7 cellular contexts compared by ENCODE assay signal in the genomic region with DNA sequence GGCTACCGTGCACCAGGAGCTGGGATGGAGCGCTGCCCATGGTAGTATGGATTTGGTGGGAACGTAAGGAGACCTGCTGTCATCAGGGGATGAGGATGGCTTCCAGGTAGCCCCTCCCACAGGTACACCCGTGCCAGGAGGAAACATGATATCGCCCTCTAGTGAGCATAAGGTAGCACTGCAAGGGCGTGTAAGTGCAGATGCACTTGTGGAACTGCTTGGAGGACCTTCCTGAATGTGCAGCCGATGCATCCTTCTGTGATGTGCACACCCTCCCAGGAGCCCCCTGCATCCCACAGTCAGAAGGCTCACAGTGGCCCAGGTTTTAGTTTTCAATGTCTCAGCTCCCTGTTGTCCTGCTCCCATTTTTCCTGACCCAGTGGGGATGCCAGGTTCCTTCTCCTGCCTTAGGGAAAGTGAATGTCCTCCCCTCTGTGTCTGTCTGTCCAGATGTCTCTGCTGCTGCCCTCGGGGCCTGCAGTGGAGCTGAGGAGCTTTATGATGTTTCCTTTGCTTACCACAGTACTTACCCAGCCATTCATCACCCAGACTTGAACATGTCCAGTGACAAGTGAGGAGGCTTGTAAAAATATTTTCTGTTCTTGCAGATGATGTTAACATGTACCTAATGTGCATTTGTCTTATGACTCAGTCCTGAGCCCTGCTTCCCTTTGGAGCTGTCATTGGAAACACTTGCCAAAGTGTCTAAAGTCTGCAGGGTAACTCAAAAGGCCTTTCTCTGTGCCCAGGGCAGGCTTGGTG. TPM values are rescaled to one million over a fixed set of nuclear protein-coding genes. Genes with fewer than 3 reads are reported as not detected.
DNase-seq lines count a peak whose midpoint lies in the region; ATAC-seq and TF ChIP-seq lines count a peak whose summit lies in the region.

No MANE protein-coding gene starts in this region.

- H3K27ac ChIP-seq in GM23338 (ENCODE audit: low read depth) (no peak overlapping the region), left lung (peak overlapping the region in 1 of 2 donors; percentile 84)

- TF ChIP-seq CTCF in GM12865 (IDR thresholded peaks at IDR 0.05; ENCODE audit: insufficient read depth, low read depth, low read length, missing control alignments), result peak; percentile 96
- peak; percentile 85 to 99 for TF ChIP-seq CTCF in GM23338 (conservative IDR thresholded peaks at IDR 0.05; ENCODE audit: low read depth in 2 of 2)
- peak; percentile 89 for TF ChIP-seq CTCF in MCF 10A (IDR thresholded peaks at IDR 0.05; ENCODE audit: unreplicated experiment)
- peak; percentile 60 to 73 for TF ChIP-seq CTCF in left lung (IDR thresholded peaks at IDR 0.05)

- H2AFZ ChIP-seq in GM23338, result no peak overlapping the region

- no peaks in the 10 kb centered on the region for H3K9me2 ChIP-seq in GM23338 (ENCODE audit: insufficient read depth)

- no peaks in the 10 kb centered on the region for H3K79me2 ChIP-seq in GM23338 (replicated peaks; ENCODE audit: insufficient read depth)

- POLR2A ChIA-PET in MCF 10A (lab: Yijun Ruan, JAX), result interaction anchor here (0.7 to 5.7 kb wide), 25 partner anchors 12 to 258 kb away, joined by 3 to 95 read pairs (median 8); no protein-coding TSS in a partner anchor

- H3K27me3 Mint-ChIP-seq in GM23338 (ENCODE audit: insufficient read depth, low read depth, poor library complexity) (peaks cover 4% of the 10 kb centered on the region), MCF 10A (ENCODE audit: insufficient read depth, unreplicated experiment) (no peaks in the 10 kb centered on the region)

- H3K9me3 ChIP-seq in MG63 (no peaks in the 10 kb centered on the region), left lung (no peaks in the 10 kb centered on the region)

- intact Hi-C loops in MCF 10A (cut with micrococcal nuclease) (loop anchor here (1.0 to 5.0 kb wide), 3 partner anchors 74 to 160 kb away; no protein-coding TSS in a partner anchor), left lung (cut with DNase I) (no loop called here)

- BruUV-seq in MCF 10A (replicated peaks; lab: Mats Ljungman, UMichigan), result TSS peak; percentile 34

- H3K4me3 Mint-ChIP-seq in GM23338 (no peak overlapping the region), MCF 10A (ENCODE audit: unreplicated experiment) (peak overlapping the region; percentile 57)

- CTCF ChIA-PET in MCF 10A (lab: Yijun Ruan, JAX), result interaction anchor here (0.5 to 10.4 kb wide), 55 partner anchors 9 to 944 kb away, joined by 3 to 115 read pairs (median 4); no protein-coding TSS in a partner anchor

- H3K27me3 ChIP-seq in GM23338 (ENCODE audit: insufficient read depth) (no peaks in the 10 kb centered on the region), MG63 (no peaks in the 10 kb centered on the region), left lung (no peaks in the 10 kb centered on the region)

- no peak overlapping the region for H3K4me2 ChIP-seq in GM23338

- DNase-seq in GM12865 (ENCODE audit: low read depth) (peak; percentile 73), GM23338 (ENCODE audit: low spot score) (peak; percentile 93), MG63 (peak; percentile 17), SK-MEL-5 (ENCODE audit: low read depth, low spot score) (peak; percentile 76), MCF 10A (ENCODE audit: unreplicated experiment) (peak; percentile 82), left lung (no peak)
- peak; percentile 8 to 27 for DNase-seq in stimulated activated CD8-positive, alpha-beta memory T cell treated with anti-CD3 and anti-CD28 coated beads, Interleukin-15, amount 100 ng/mL, for 48 hours (ENCODE audit: low read depth in 2 of 2)

- H3K4me3 ChIP-seq in GM12865 (ENCODE audit: low read depth, low read length) (no peak overlapping the region), GM23338 (no peak overlapping the region), MG63 (no peak overlapping the region), left lung (no peak overlapping the region)

- H3K4me1 Mint-ChIP-seq in GM23338 (no peaks in the 10 kb centered on the region; the same call in 2 of the 3 replicates), MCF 10A (ENCODE audit: insufficient read depth, unreplicated experiment) (peaks cover 50% of the 10 kb centered on the region)

- H3F3A ChIP-seq in GM23338 (replicated peaks; ENCODE audit: low read depth), result no peaks in the 10 kb centered on the region

- in situ Hi-C loops in SK-MEL-5 (cut with HindIII; ENCODE audit: low pct_unique_long_range_greater_than_20kb, low sequenced_read_pairs), result no loop called here

- H4K20me1 ChIP-seq in GM23338 (replicated peaks; ENCODE audit: insufficient read depth), result peaks cover 12% of the 10 kb centered on the region; the same call in 1 of the 2 replicates

- peak; percentile 97 for ATAC-seq in GM23338
- peak; percentile 72 for ATAC-seq in left lung

- H3K27ac Mint-ChIP-seq in GM23338 (no peak overlapping the region), MCF 10A (ENCODE audit: low read depth, unreplicated experiment) (peak overlapping the region; percentile 64)

- H3K9me3 Mint-ChIP-seq in GM23338 (no peaks in the 10 kb centered on the region), MCF 10A (ENCODE audit: unreplicated experiment) (no peaks in the 10 kb centered on the region)

- H3K4me1 ChIP-seq in GM23338 (ENCODE audit: insufficient read depth) (no peaks in the 10 kb centered on the region), left lung (peaks cover 0 to 6% of the 10 kb centered on the region in 2 donors)

- H3K36me3 ChIP-seq in GM23338 (ENCODE audit: insufficient read depth), result peaks cover 7% of the 10 kb centered on the region; the same call in 1 of the 2 replicates
- peaks cover 58% of the 10 kb centered on the region for H3K36me3 ChIP-seq in MG63
- peaks cover 0 to 39% of the 10 kb centered on the region in 2 donors for H3K36me3 ChIP-seq in left lung

- H3K36me3 Mint-ChIP-seq in GM23338 (ENCODE audit: low read depth) (peaks cover 85% of the 10 kb centered on the region), MCF 10A (ENCODE audit: insufficient read depth, unreplicated experiment) (peaks cover 99% of the 10 kb centered on the region)

TF ChIP-seq in GM23338, 12 proteins besides CTCF, POLR2A, EP300 and RAD21:
- TF ChIP-seq, protein P1, sequence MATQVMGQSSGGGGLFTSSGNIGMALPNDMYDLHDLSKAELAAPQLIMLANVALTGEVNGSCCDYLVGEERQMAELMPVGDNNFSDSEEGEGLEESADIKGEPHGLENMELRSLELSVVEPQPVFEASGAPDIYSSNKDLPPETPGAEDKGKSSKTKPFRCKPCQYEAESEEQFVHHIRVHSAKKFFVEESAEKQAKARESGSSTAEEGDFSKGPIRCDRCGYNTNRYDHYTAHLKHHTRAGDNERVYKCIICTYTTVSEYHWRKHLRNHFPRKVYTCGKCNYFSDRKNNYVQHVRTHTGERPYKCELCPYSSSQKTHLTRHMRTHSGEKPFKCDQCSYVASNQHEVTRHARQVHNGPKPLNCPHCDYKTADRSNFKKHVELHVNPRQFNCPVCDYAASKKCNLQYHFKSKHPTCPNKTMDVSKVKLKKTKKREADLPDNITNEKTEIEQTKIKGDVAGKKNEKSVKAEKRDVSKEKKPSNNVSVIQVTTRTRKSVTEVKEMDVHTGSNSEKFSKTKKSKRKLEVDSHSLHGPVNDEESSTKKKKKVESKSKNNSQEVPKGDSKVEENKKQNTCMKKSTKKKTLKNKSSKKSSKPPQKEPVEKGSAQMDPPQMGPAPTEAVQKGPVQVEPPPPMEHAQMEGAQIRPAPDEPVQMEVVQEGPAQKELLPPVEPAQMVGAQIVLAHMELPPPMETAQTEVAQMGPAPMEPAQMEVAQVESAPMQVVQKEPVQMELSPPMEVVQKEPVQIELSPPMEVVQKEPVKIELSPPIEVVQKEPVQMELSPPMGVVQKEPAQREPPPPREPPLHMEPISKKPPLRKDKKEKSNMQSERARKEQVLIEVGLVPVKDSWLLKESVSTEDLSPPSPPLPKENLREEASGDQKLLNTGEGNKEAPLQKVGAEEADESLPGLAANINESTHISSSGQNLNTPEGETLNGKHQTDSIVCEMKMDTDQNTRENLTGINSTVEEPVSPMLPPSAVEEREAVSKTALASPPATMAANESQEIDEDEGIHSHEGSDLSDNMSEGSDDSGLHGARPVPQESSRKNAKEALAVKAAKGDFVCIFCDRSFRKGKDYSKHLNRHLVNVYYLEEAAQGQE (IDR thresholded peaks at IDR 0.05; ENCODE audit: unreplicated experiment), result peak; percentile 7
- TF ChIP-seq EZH2phosphoT487 (IDR thresholded peaks at IDR 0.05; ENCODE audit: unreplicated experiment), result no peak
- peak; percentile 45; the same call in 1 of the 2 replicates for TF ChIP-seq CREB1 (CRISPR knock-in tag; IDR thresholded peaks at IDR 0.05; ENCODE audit: low read depth)

RNA-seq across cellular contexts. Expression of a gene that starts 49.2 kb away (rescaled TPM):
- total RNA-seq in GM23338 (2014; rRNA removed; shearing (Covaris generic)), result not detected in 2 replicates
- polyA plus RNA-seq in GM23338 (2016; fragmentation: Nextera tagmentation; extraction: Ambion mirVana), result 0.16 TPM in 1 of 2 replicates, not detected in the other
- not detected in 2 replicates for total RNA-seq in MG63 (2014; rRNA removed; shearing (Covaris generic); ENCODE audit: low replicate concordance)
- total RNA-seq in SK-MEL-5 (2014; rRNA removed; shearing (Covaris generic)), result not detected in 2 replicates
- polyA plus RNA-seq in SK-MEL-5 (2015; cell fraction: cytosol; rRNA removed), result not detected in 2 replicates
- not detected in 2 replicates for polyA plus RNA-seq in SK-MEL-5 (2015; cell fraction: nucleus; rRNA removed)
- total RNA-seq in MCF 10A (2022) (not detected in 2 replicates), left lung (not detected)

Comparison
In these comparisons a context has a peak if more than half of its experiments do, and no peak if none do; other contexts are left out.
1. DNase-seq: peak in GM12865 (single experiment), GM23338 (single experiment), MG63 (single experiment), SK-MEL-5 (single experiment), MCF 10A (single experiment) and stimulated activated CD8-positive, alpha-beta memory T cell treated with anti-CD3 and anti-CD28 coated beads, Interleukin-15, amount 100 ng/mL, for 48 hours (2 of 2); none in left lung (0 of 2).
2. Peak in every context shown above with its lines, with median percentiles within 50 percentile points of each other: CTCF ChIP-seq.